Comparison of ENCODE assay signal across 9 cellular contexts in genomic region chr16:68704232-68704867, GRCh38. TPM values are rescaled to one million over a fixed set of nuclear protein-coding genes. Genes with fewer than 3 reads are reported as not detected.
DNase-seq lines count a peak whose midpoint lies in the region; ATAC-seq and TF ChIP-seq lines count a peak whose summit lies in the region.
"Had no signal": no experiment of that assay in that cellular context is flagged by ENCODE, and none has a peak within 500 bp of the region (broad histone marks: within the 10 kb centered on the region; RNA-seq: fewer than 3 reads in every experiment).

No MANE protein-coding gene starts in this region.

- no peak for ATAC-seq in HG03342 (IDR thresholded peaks at IDR 0.05; ENCODE audit: unreplicated experiment)

- peak; percentile 79 for DNase-seq in A673 (ENCODE audit: low spot score)
- DNase-seq in GM19238 (ENCODE audit: insufficient read length, low spot score) = peak; percentile 63
- peak; percentile 70 for DNase-seq in NCI-H2171 (lab: John Stamatoyannopoulos, UW)
- peak; percentile 87 for DNase-seq in WERI-Rb-1
- peak; percentile 85 to 91 for DNase-seq in breast epithelium (ENCODE audit: low spot score in 2 of 2)
- peak; percentile 28 for DNase-seq in kidney epithelial cell (ENCODE audit: low read depth)
- peak; percentile 67 to 71 for DNase-seq in stimulated activated CD4-positive, alpha-beta T cell treated with anti-CD3 and anti-CD28 coated beads, Interleukin-2, amount 100 ng/mL, for 48 hours

- H3K4me1 ChIP-seq in A673 (ENCODE audit: insufficient read depth, low read length, poor library complexity, severe bottlenecking) (no peaks in the 10 kb centered on the region), breast epithelium (no peaks in the 10 kb centered on the region)

- no peak overlapping the region for H3K4me3 ChIP-seq in A673 (ENCODE audit: low read depth, low read length, poor library complexity, severe bottlenecking)
- H3K4me3 ChIP-seq in WERI-Rb-1 (ENCODE audit: low read depth, low read length) = no peak overlapping the region
- H3K4me3 ChIP-seq in breast epithelium = no peak overlapping the region
- H3K4me3 ChIP-seq in kidney epithelial cell (ENCODE audit: low read depth, low read length) = no peak overlapping the region

- intact Hi-C loops in A673 (cut with micrococcal nuclease; ENCODE audit: unreplicated experiment) (loop anchor here (1.0 to 5.0 kb wide), 3 partner anchors 96 to 420 kb away; no protein-coding TSS in a partner anchor), breast epithelium (cut with DNase I; ENCODE audit: low total_unique reads) (no loop called here)

- TF ChIP-seq CTCF in A673 (conservative IDR thresholded peaks at IDR 0.05; ENCODE audit: low read depth, low read length) (peak; percentile 82), WERI-Rb-1 (IDR thresholded peaks at IDR 0.05; ENCODE audit: low read depth, low read length) (peak; percentile 89), breast epithelium (IDR thresholded peaks at IDR 0.05) (peak; percentile 70 to 94 (median 79)), kidney epithelial cell (IDR thresholded peaks at IDR 0.05; ENCODE audit: insufficient read depth, low read length, poor library complexity, severe bottlenecking) (peak; percentile 86)

- no TSS peak for BruUV-seq in A673 (replicated peaks; lab: Mats Ljungman, UMichigan)

- CTCF ChIA-PET in A673 (lab: Charles Lee) = interaction anchor here (0.5 to 0.6 kb wide), 3 partner anchors 27 to 492 kb away, joined by 4 to 8 read pairs (median 4); no protein-coding TSS in a partner anchor

- no peaks in the 10 kb centered on the region for H3K36me3 ChIP-seq in A673 (ENCODE audit: insufficient read depth, low read length, poor library complexity, severe bottlenecking)
- no peaks in the 10 kb centered on the region for H3K36me3 ChIP-seq in WERI-Rb-1
- no peaks in the 10 kb centered on the region for H3K36me3 ChIP-seq in breast epithelium
- no peaks in the 10 kb centered on the region for H3K36me3 ChIP-seq in kidney epithelial cell (ENCODE audit: control insufficient read depth, insufficient read depth, low read length)

- TF ChIP-seq POLR2A in breast epithelium (IDR thresholded peaks at IDR 0.05) = no peak

- POLR2A ChIA-PET in A673 (lab: Charles Lee; ENCODE audit: low non-redundant PET) = no interaction called here

- H3K27ac ChIP-seq in A673 (ENCODE audit: low read depth, low read length, poor library complexity, severe bottlenecking) (no peak overlapping the region), WERI-Rb-1 (no peak overlapping the region), breast epithelium (no peak overlapping the region)

- H3K9me3 ChIP-seq in A673 (ENCODE audit: low read depth, low read length, poor library complexity, severe bottlenecking) (no peaks in the 10 kb centered on the region), WERI-Rb-1 (ENCODE audit: severe bottlenecking) (no peaks in the 10 kb centered on the region), breast epithelium (no peaks in the 10 kb centered on the region)

- no peaks in the 10 kb centered on the region for H3K27me3 ChIP-seq in A673 (replicated peaks; ENCODE audit: insufficient read depth, low read depth, low read length, poor library complexity)
- no peaks in the 10 kb centered on the region for H3K27me3 ChIP-seq in WERI-Rb-1 (ENCODE audit: insufficient read depth, low read depth, severe bottlenecking)
- H3K27me3 ChIP-seq in breast epithelium = no peaks in the 10 kb centered on the region
- H3K27me3 ChIP-seq in kidney epithelial cell (ENCODE audit: control insufficient read depth, insufficient read depth, low read length) = no peaks in the 10 kb centered on the region

RNA-seq across cellular contexts. Expression of gene CDH1, which starts 32.7 kb away (rescaled TPM):
- total RNA-seq in A673 (2021) (0.06 and 0.87 TPM in 2 replicates), breast epithelium (100 to 1,000 TPM in 1 of 3 donors, 10 to 100 TPM in 1, under 1 TPM in 1; 0.16 to 127 (median 86.5) TPM), kidney epithelial cell (84.4 and 85.8 TPM in 2 replicates)

RNA-seq across cellular contexts. Expression of gene CDH3, which starts 59.2 kb away (rescaled TPM):
- total RNA-seq in A673 (2021) (0.15 TPM in 1 of 2 replicates, not detected in the other), breast epithelium (10 to 100 TPM in 2 of 3 donors, under 1 TPM in 1; 0.32 to 62.6 (median 39.0) TPM), kidney epithelial cell (173 and 201 TPM in 2 replicates)
- total RNA-seq: skeletal muscle tissue had no signal

Comparison
In these comparisons a context has a peak if more than half of its experiments do, and no peak if none do; other contexts are left out.
1. DNase-seq: peak in every context shown above with its lines; median percentile 88 in breast epithelium; 87 in WERI-Rb-1; 79 in A673; 70 in NCI-H2171; 69 in stimulated activated CD4-positive, alpha-beta T cell treated with anti-CD3 and anti-CD28 coated beads, Interleukin-2, amount 100 ng/mL, for 48 hours; 63 in GM19238; 28 in kidney epithelial cell.